Comparison of ENCODE assay signal across 8 cellular contexts in genomic region chr17:44350733-44351226, GRCh38.
DNase-seq lines count a peak whose midpoint lies in the region; ATAC-seq and TF ChIP-seq lines count a peak whose summit lies in the region.

No MANE protein-coding gene starts in this region.

- H3K27ac ChIP-seq in C4-2B (no peak overlapping the region), RWPE1 (peak overlapping the region; percentile 92; the same call in 1 of the 2 replicates)

- intact Hi-C loops in posterior cingulate gyrus (cut with DNase I) = no loop called here

- TF ChIP-seq CTCF in C4-2B (conservative IDR thresholded peaks at IDR 0.05) (peak; percentile 70), RWPE1 (conservative IDR thresholded peaks at IDR 0.05; ENCODE audit: low read depth) (peak; percentile 84)

- ATAC-seq in HG02642 (IDR thresholded peaks at IDR 0.05; ENCODE audit: poor library complexity, unreplicated experiment) (no peak), HG02588 (IDR thresholded peaks at IDR 0.05; ENCODE audit: unreplicated experiment) (no peak)

- POLR2A ChIA-PET in RWPE1 (lab: Yijun Ruan, JAX; ENCODE audit: low non-redundant PET) = no interaction called here

- CTCF ChIA-PET in RWPE1 (lab: Yijun Ruan, JAX) = interaction anchor here (0.6 to 1.7 kb wide), 12 partner anchors 9 to 214 kb away, joined by 3 to 7 read pairs (median 4); no protein-coding TSS in a partner anchor

- peak; percentile 49 for DNase-seq in HCEC 1CT
- peak; percentile 64 for DNase-seq in RWPE1 (ENCODE audit: low spot score)
- DNase-seq in activated effector memory CD4-positive, alpha-beta T cell treated with Interleukin-2 at 50 U/mL for 16 hours = peak; percentile 51
- DNase-seq in globus pallidus (ENCODE audit: low spot score) = peak; percentile 62
- DNase-seq in posterior cingulate gyrus = peak; percentile 61 to 96 (median 80)
